In the genomic region with DNA sequence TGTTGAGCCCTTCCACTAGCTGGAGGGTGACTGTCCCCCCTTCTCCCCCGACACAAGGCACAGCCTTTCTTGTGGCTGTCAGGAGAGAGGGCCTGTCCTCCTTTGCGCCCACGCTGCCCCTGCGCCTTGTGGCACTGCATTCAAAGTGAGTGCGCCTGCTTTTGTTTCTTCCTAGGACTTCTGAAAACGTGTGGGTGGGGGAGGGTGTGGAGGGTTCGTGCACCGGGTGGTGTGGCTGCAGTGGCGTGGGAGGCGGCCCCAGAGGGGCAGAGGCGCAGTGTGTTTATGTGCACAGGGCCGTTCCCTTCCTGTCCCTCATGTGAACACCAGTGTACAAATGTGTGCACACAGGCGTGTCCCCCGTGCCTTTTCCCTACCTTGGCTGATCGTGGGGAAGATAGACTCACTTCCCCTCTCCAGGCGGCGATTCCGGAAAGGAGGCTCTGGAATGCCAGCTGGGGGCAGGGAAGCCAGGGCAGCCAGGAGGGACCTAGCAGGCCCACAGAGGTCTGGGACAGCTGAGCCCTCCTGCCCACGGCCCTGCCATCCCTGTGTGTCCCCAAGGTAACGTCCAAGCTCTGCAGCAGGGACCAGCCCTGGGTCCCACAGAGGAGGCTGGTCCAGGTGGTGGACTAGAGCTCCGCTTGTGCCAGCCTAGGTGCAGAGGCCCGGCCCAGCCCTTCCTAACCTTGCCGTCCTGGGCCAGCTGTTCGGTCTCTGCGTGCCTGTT, we compare ENCODE assay signal across 1 cellular context.
TF ChIP-seq lines count a peak whose summit lies in the region.

No MANE protein-coding gene starts in this region.

TF ChIP-seq in endothelial cell of umbilical vein, 7 proteins besides CTCF, POLR2A, EP300 and RAD21 (continued from another document):
- TF ChIP-seq EZH2 (IDR thresholded peaks at IDR 0.05; ENCODE audit: borderline replicate concordance, low read depth, low read length, severe bottlenecking) = no peak
TF ChIP-seq in endothelial cell of umbilical vein: peak in this region for 1.
